ENCODE assay signal across 1 cellular context in genomic region chr21:31374430-31374829, GRCh38.
TF ChIP-seq lines count a peak whose summit lies in the region.

No MANE protein-coding gene starts in this region.

TF ChIP-seq in HEK293, 187 proteins besides CTCF, POLR2A, EP300 and RAD21 (continued from another document and continues in another):
- TF ChIP-seq ZNF426 (tag by site-specific recombination; IDR thresholded peaks at IDR 0.05) (no peak), ZNF404 (tag by site-specific recombination; IDR thresholded peaks at IDR 0.05) (no peak), ZXDB (tag by site-specific recombination; IDR thresholded peaks at IDR 0.05) (no peak), ZNF626 (tag by site-specific recombination; IDR thresholded peaks at IDR 0.05) (no peak), ZNF560 (tag by site-specific recombination; IDR thresholded peaks at IDR 0.05; ENCODE audit: borderline replicate concordance) (no peak), ZBTB10 (tag by site-specific recombination; IDR thresholded peaks at IDR 0.05) (no peak), PRDM10 (tag by site-specific recombination; IDR thresholded peaks at IDR 0.05) (peak; percentile 61), GLIS1 (tag by site-specific recombination; IDR thresholded peaks at IDR 0.05) (peak; percentile 86), ZNF639 (tag by site-specific recombination; IDR thresholded peaks at IDR 0.05) (no peak), ZNF174 (tag by site-specific recombination; IDR thresholded peaks at IDR 0.05) (no peak), ZNF132 (tag by site-specific recombination; IDR thresholded peaks at IDR 0.05; ENCODE audit: borderline replicate concordance) (no peak), ZEB2 (tag by site-specific recombination; IDR thresholded peaks at IDR 0.05) (no peak), MEIS1 (CRISPR knock-in tag; IDR thresholded peaks at IDR 0.05; ENCODE audit: borderline replicate concordance) (no peak), ZBTB17 (tag by site-specific recombination; IDR thresholded peaks at IDR 0.05) (peak; percentile 44; the same call in 1 of the 2 replicates), ZNF830 (tag by site-specific recombination; IDR thresholded peaks at IDR 0.05; ENCODE audit: low read depth) (no peak), ZNF394 (tag by site-specific recombination; IDR thresholded peaks at IDR 0.05; ENCODE audit: borderline replicate concordance) (no peak), SCRT1 (tag by site-specific recombination; IDR thresholded peaks at IDR 0.05; ENCODE audit: borderline replicate concordance) (no peak), ZNF843 (tag by site-specific recombination; IDR thresholded peaks at IDR 0.05) (no peak), ZNF510 (tag by site-specific recombination; IDR thresholded peaks at IDR 0.05; ENCODE audit: insufficient replicate concordance) (no peak), SP7 (tag by site-specific recombination; IDR thresholded peaks at IDR 0.05) (no peak), ZNF610 (tag by site-specific recombination; IDR thresholded peaks at IDR 0.05; ENCODE audit: borderline replicate concordance) (no peak), ZNF692 (tag by site-specific recombination; IDR thresholded peaks at IDR 0.05) (no peak), INSM2 (tag by site-specific recombination; IDR thresholded peaks at IDR 0.05) (no peak), OSR2 (tag by site-specific recombination; IDR thresholded peaks at IDR 0.05) (peak; percentile 73), REST (tag by site-specific recombination; IDR thresholded peaks at IDR 0.05) (no peak), ZNF398 (tag by site-specific recombination; IDR thresholded peaks at IDR 0.05) (no peak), WT1 (tag by site-specific recombination; IDR thresholded peaks at IDR 0.05) (peak; percentile 38; the same call in 1 of the 2 replicates), ZNF747 (tag by site-specific recombination; IDR thresholded peaks at IDR 0.05) (no peak), HIC1 (tag by site-specific recombination; IDR thresholded peaks at IDR 0.05) (no peak), ZNF585B (tag by site-specific recombination; IDR thresholded peaks at IDR 0.05) (no peak), PATZ1 (tag by site-specific recombination; IDR thresholded peaks at IDR 0.05) (0 out of 2 replicates have a peak, but pooled peaks have one; percentile 39)
